Comparison of ENCODE assay signal across 8 cellular contexts in genomic region chr2:111884592-111884964, GRCh38. TPM values are rescaled to one million over a fixed set of nuclear protein-coding genes. Genes with fewer than 3 reads are reported as not detected.
A peak's percentile ranks its signal among the peaks of the same experiment; 100 is the strongest.
DNase-seq lines count a peak whose midpoint lies in the region; ATAC-seq and TF ChIP-seq lines count a peak whose summit lies in the region.

No MANE protein-coding gene starts in this region.

- CTCF ChIA-PET in CD8-positive, alpha-beta T cell (lab: Charles Lee), result interaction anchor here (1.0 kb wide), 1 partner anchor 26 kb away, joined by 4 read pairs; no protein-coding TSS in a partner anchor

- DNase-seq in CD8-positive, alpha-beta T cell, result no peak
- DNase-seq in ascending aorta (ENCODE audit: low spot score in 2 of 2) (no peak), left lung (no peak), tibial nerve (ENCODE audit: low spot score in 2 of 2) (no peak), AML-193 (lab: John Stamatoyannopoulos, UW) (no peak)
- DNase-seq in stimulated activated CD4-positive, alpha-beta T cell treated with anti-CD3 and anti-CD28 coated beads, Interleukin-15, amount 100 ng/mL, for 24 hours, result no peak

- peaks cover 8% of the 10 kb centered on the region for H3K4me1 ChIP-seq in CD8-positive, alpha-beta T cell (ENCODE audit: insufficient read depth, low read length)
- H3K4me1 ChIP-seq in ascending aorta (peaks cover 0 to 6% of the 10 kb centered on the region in 2 donors), left lung (peaks cover 4 to 24% of the 10 kb centered on the region in 2 donors), tibial nerve (peaks cover 0 to 22% (median 0%) of the 10 kb centered on the region in 4 donors)

- H3K4me3 Mint-ChIP-seq in CD8-positive, alpha-beta T cell, result peak overlapping the region; percentile 96

- 12 to 23% methylated on average over 11 of the region's 11 CpGs for WGBS in tibial nerve, 2 donors

- peak overlapping the region; percentile 98 for H3K27ac Mint-ChIP-seq in CD8-positive, alpha-beta T cell

- no peak for TF ChIP-seq EP300 in tibial nerve (IDR thresholded peaks at IDR 0.05)

- no peak for ATAC-seq in CD8-positive, alpha-beta T cell
- ATAC-seq in HG02870 (IDR thresholded peaks at IDR 0.05; ENCODE audit: unreplicated experiment) (peak; percentile 3), left lung (peak; percentile 27), GM18873 (IDR thresholded peaks at IDR 0.05; ENCODE audit: low FRiP score, unreplicated experiment) (no peak)

- POLR2A ChIA-PET in CD8-positive, alpha-beta T cell (lab: Charles Lee), result no interaction called here

- H3K36me3 ChIP-seq in CD8-positive, alpha-beta T cell (ENCODE audit: insufficient read depth, low read length), result no peaks in the 10 kb centered on the region
- H3K36me3 ChIP-seq in ascending aorta (peaks cover 0 to 4% of the 10 kb centered on the region in 2 donors), left lung (peaks cover 0 to 10% of the 10 kb centered on the region in 2 donors), tibial nerve (peaks cover 0 to 11% (median 0%) of the 10 kb centered on the region in 3 donors)

- peak overlapping the region; percentile 82 for H3K4me3 ChIP-seq in CD8-positive, alpha-beta T cell (ENCODE audit: low read depth, low read length)
- H3K4me3 ChIP-seq in ascending aorta (peak overlapping the region; percentile 99 to 100), left lung (peak overlapping the region; percentile 85 to 100), tibial nerve (peak overlapping the region; percentile 73 to 95 (median 88))

- H3K36me3 Mint-ChIP-seq in CD8-positive, alpha-beta T cell, result peaks cover 16% of the 10 kb centered on the region

- no peaks in the 10 kb centered on the region for H3K9me3 ChIP-seq in CD8-positive, alpha-beta T cell (ENCODE audit: low read length)
- H3K9me3 ChIP-seq in ascending aorta (no peaks in the 10 kb centered on the region), left lung (no peaks in the 10 kb centered on the region), tibial nerve (no peaks in the 10 kb centered on the region)

- TF ChIP-seq POLR2A in tibial nerve (IDR thresholded peaks at IDR 0.05), result no peak

- H3K27ac ChIP-seq in CD8-positive, alpha-beta T cell (ENCODE audit: low read depth, low read length), result peak overlapping the region; percentile 81
- H3K27ac ChIP-seq in ascending aorta (peak overlapping the region; percentile 72 to 78), left lung (peak overlapping the region; percentile 76 to 85), tibial nerve (peak overlapping the region; percentile 53 to 88 (median 84))

- H3K4me1 Mint-ChIP-seq in CD8-positive, alpha-beta T cell (ENCODE audit: low read depth), result peaks cover 14% of the 10 kb centered on the region

- no peaks in the 10 kb centered on the region for H3K27me3 Mint-ChIP-seq in CD8-positive, alpha-beta T cell (ENCODE audit: low read depth)

- intact Hi-C loops in CD8-positive, alpha-beta T cell (cut with DNase I, micrococcal nuclease), result loop anchor here (1.0 to 10.0 kb wide), 7 partner anchors 170 to 1680 kb away; partner anchors contain the start of genes CHCHD5 (in 1 of the 2), NPHP1 (in 1 of the 2), RGPD8 (in 1 of the 2) and ZC3H6 (in 1 of the 2)
- intact Hi-C loops in ascending aorta (cut with DNase I), result no loop called here
- intact Hi-C loops in left lung (cut with DNase I), result no loop called here

- TF ChIP-seq CTCF in CD8-positive, alpha-beta T cell (IDR thresholded peaks at IDR 0.05), result no peak
- no peak for TF ChIP-seq CTCF in ascending aorta (IDR thresholded peaks at IDR 0.05)
- TF ChIP-seq CTCF in left lung (IDR thresholded peaks at IDR 0.05), result no peak
- TF ChIP-seq CTCF in tibial nerve (IDR thresholded peaks at IDR 0.05), result no peak

- H3K9me3 Mint-ChIP-seq in CD8-positive, alpha-beta T cell, result no peaks in the 10 kb centered on the region

- H3K27me3 ChIP-seq in CD8-positive, alpha-beta T cell (ENCODE audit: insufficient read depth, low read length), result no peaks in the 10 kb centered on the region
- H3K27me3 ChIP-seq in ascending aorta (no peaks in the 10 kb centered on the region), left lung (no peaks in the 10 kb centered on the region), tibial nerve (no peaks in the 10 kb centered on the region)

RNA-seq across cellular contexts. Expression of gene ANAPC1, which starts 0.6 kb away (rescaled TPM):
- total RNA-seq in CD8-positive, alpha-beta T cell, result 10 to 100 TPM; 39.6 to 43.9 TPM
- 36.6 TPM for total RNA-seq in ascending aorta
- total RNA-seq in left lung, result 10 to 100 TPM; 22.3 to 35.0 TPM
- total RNA-seq in tibial nerve, result 10 to 100 TPM; 31.0 to 75.3 (median 58.2) TPM

RNA-seq across cellular contexts. Expression of gene MERTK, which starts 13.8 kb away (rescaled TPM):
- under 1 TPM in 1 of 2 experiments, not detected in 1; 0.11 TPM for total RNA-seq in CD8-positive, alpha-beta T cell
- total RNA-seq in ascending aorta (11.1 TPM), left lung (10 to 100 TPM; 21.5 to 42.8 TPM), tibial nerve (10 to 100 TPM; 22.7 to 61.8 (median 29.3) TPM)

Comparison
In these comparisons a context has a peak if more than half of its experiments do, and no peak if none do; other contexts are left out.
1. ATAC-seq: peak in HG02870 (single experiment) and left lung (single experiment); none in CD8-positive, alpha-beta T cell (single experiment) and GM18873 (single experiment).
2. RNA of gene MERTK, which starts 13.8 kb away (total RNA-seq): 21.5 to 42.8 TPM in left lung, 22.7 to 61.8 TPM in tibial nerve and 11.1 TPM in ascending aorta (single experiment); 0.11 TPM in CD8-positive, alpha-beta T cell; every median in the first group is over 10 times any median in the second.
3. intact Hi-C loops: an anchor here in CD8-positive, alpha-beta T cell (1.0 to 10.0 kb wide); none called in ascending aorta and left lung.
4. Peak in every context shown above with its lines, with median percentiles within 50 percentile points of each other: H3K27ac ChIP-seq and H3K4me3 ChIP-seq.